Comparison of ENCODE assay signal across 16 cellular contexts in the genomic region with DNA sequence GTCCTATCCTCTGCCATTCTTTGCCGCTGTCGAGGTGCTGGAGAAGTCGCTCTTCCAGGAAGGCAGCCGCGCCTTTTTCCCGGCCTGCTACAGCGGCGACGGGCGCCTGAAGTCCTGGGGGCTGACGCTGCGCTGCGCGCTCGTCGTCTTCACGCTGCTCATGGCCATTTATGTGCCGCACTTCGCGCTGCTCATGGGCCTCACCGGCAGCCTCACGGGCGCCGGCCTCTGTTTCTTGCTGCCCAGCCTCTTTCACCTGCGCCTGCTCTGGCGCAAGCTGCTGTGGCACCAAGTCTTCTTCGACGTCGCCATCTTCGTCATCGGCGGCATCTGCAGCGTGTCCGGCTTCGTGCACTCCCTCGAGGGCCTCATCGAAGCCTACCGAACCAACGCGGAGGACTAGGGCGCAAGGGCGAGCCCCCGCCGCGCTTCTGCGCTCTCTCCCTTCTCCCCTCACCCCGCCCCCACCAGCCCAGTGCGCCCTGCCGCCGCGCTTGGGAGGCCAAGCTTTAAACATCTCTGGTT. TPM values are rescaled to one million over a fixed set of nuclear protein-coding genes. Genes with fewer than 3 reads are reported as not detected.
DNase-seq lines count a peak whose midpoint lies in the region; ATAC-seq and TF ChIP-seq lines count a peak whose summit lies in the region.
"Had no signal": no experiment of that assay in that cellular context is flagged by ENCODE, and none has a peak within 500 bp of the region (broad histone marks: within the 10 kb centered on the region; RNA-seq: fewer than 3 reads in every experiment).

No MANE protein-coding gene starts in this region.

- H3K27ac ChIP-seq in HUES48 (ENCODE audit: low read depth, low read length): no peak overlapping the region
- H3K27ac ChIP-seq: epithelial cell of prostate, suprapubic skin had no signal

- H3K36me3 Mint-ChIP-seq in activated naive CD8-positive, alpha-beta T cell treated with anti-CD3 and anti-CD28 coated beads, Interleukin-2, amount 50 U/mL, for 24 hours (ENCODE audit: low read depth): peaks cover 3% of the 10 kb centered on the region
- H3K36me3 Mint-ChIP-seq in natural killer cell: peaks cover 6% of the 10 kb centered on the region
- H3K36me3 Mint-ChIP-seq: CD8-positive, alpha-beta T cell had no signal

- H3K4me3 ChIP-seq in HUES48 (ENCODE audit: low read depth, low read length): peak overlapping the region; percentile 56; the same call in 1 of the 2 replicates
- H3K4me3 ChIP-seq: suprapubic skin had no signal

- no peak overlapping the region for H3K4me3 Mint-ChIP-seq in activated naive CD8-positive, alpha-beta T cell treated with anti-CD3 and anti-CD28 coated beads, Interleukin-2, amount 50 U/mL, for 24 hours
- peak overlapping the region; percentile 67 for H3K4me3 Mint-ChIP-seq in natural killer cell

- no peak for ATAC-seq in activated naive CD8-positive, alpha-beta T cell treated with anti-CD3 and anti-CD28 coated beads, Interleukin-2, amount 50 U/mL, for 24 hours
- ATAC-seq in natural killer cell: no peak
- no peak for ATAC-seq in left cardiac atrium
- no peak for ATAC-seq in left ventricle myocardium superior

- TF ChIP-seq CTCF in natural killer cell (IDR thresholded peaks at IDR 0.05) (no peak), GM20000 (IDR thresholded peaks at IDR 0.05; ENCODE audit: extremely low read depth, missing control alignments) (no peak)

- no peak overlapping the region for H3K9ac ChIP-seq in HUES48 (ENCODE audit: low read depth, low read length)

- H3K9me3 Mint-ChIP-seq in activated naive CD8-positive, alpha-beta T cell treated with anti-CD3 and anti-CD28 coated beads, Interleukin-2, amount 50 U/mL, for 24 hours: no peaks in the 10 kb centered on the region
- no peaks in the 10 kb centered on the region for H3K9me3 Mint-ChIP-seq in natural killer cell
- H3K9me3 Mint-ChIP-seq: CD8-positive, alpha-beta T cell had no signal

- H3K27me3 Mint-ChIP-seq in activated naive CD8-positive, alpha-beta T cell treated with anti-CD3 and anti-CD28 coated beads, Interleukin-2, amount 50 U/mL, for 24 hours: peaks cover 85% of the 10 kb centered on the region
- peaks cover 79 to 82% of the 10 kb centered on the region in 2 donors for H3K27me3 Mint-ChIP-seq in natural killer cell (ENCODE audit: low read depth in 2 of 2)

- peaks cover 66% of the 10 kb centered on the region for H3K4me1 Mint-ChIP-seq in activated naive CD8-positive, alpha-beta T cell treated with anti-CD3 and anti-CD28 coated beads, Interleukin-2, amount 50 U/mL, for 24 hours
- peaks cover 54 to 58% of the 10 kb centered on the region in 2 donors for H3K4me1 Mint-ChIP-seq in natural killer cell

- DNase-seq in COLO668 (lab: John Stamatoyannopoulos, UW; ENCODE audit: unreplicated experiment) (peak; percentile 47), natural killer cell (no peak), GM20000 (ENCODE audit: low spot score) (no peak), left cardiac atrium (no peak), left ventricle myocardium superior (no peak)
- DNase-seq in activated naive CD8-positive, alpha-beta T cell treated with anti-CD3 and anti-CD28 coated beads, Interleukin-2, amount 50 U/mL, for 24 hours: no peak
- DNase-seq: CD8-positive, alpha-beta T cell; hippocampal formation; NCI-H2227 treated with DMSO at 0.1 percent for 48 hours had no signal

- H3K9me3 ChIP-seq in HUES48 (ENCODE audit: control insufficient read depth, insufficient read depth, low read length): no peaks in the 10 kb centered on the region
- H3K9me3 ChIP-seq: suprapubic skin had no signal

- H3K27ac Mint-ChIP-seq in activated naive CD8-positive, alpha-beta T cell treated with anti-CD3 and anti-CD28 coated beads, Interleukin-2, amount 50 U/mL, for 24 hours: peak overlapping the region; percentile 44
- peak overlapping the region; percentile 33 to 73 for H3K27ac Mint-ChIP-seq in natural killer cell
- H3K27ac Mint-ChIP-seq: CD8-positive, alpha-beta T cell had no signal

- H3K4me1 ChIP-seq in HUES48 (ENCODE audit: control insufficient read depth, insufficient read depth, low read length): peaks cover 48% of the 10 kb centered on the region

- no peaks in the 10 kb centered on the region for H3K36me3 ChIP-seq in HUES48 (ENCODE audit: control insufficient read depth, insufficient read depth, low read length)
- H3K36me3 ChIP-seq: suprapubic skin had no signal

- peaks cover 100% of the 10 kb centered on the region for H3K27me3 ChIP-seq in HUES48 (ENCODE audit: control insufficient read depth, insufficient read depth, low read length)

- intact Hi-C loops in natural killer cell (cut with micrococcal nuclease) (no loop called here), left cardiac atrium (cut with DNase I) (loop anchor here in 1 of 2 donors (5.0 kb wide), 1 partner anchor 81 kb away; no protein-coding TSS in a partner anchor), left ventricle myocardium superior (cut with micrococcal nuclease) (no loop called here)

RNA-seq across cellular contexts. Expression of a gene that starts 4.0 kb away (rescaled TPM):
- total RNA-seq in natural killer cell: not detected
- not detected for total RNA-seq in left cardiac atrium
- total RNA-seq in left ventricle myocardium superior: not detected
- total RNA-seq: MCF 10A; mesenteric fat pad; renal cortical epithelial cell; suprapubic skin; T-helper 2 cell treated with Interferon-gamma antibody and Interleukin-4, amounts not matched to agents 100 ng/mL and 5 ng/mL, for 36 hours had no signal

RNA-seq across cellular contexts. Expression of a gene that starts 20.0 kb away (rescaled TPM):
- total RNA-seq in natural killer cell (10 to 100 TPM; 14.4 to 17.7 (median 17.6) TPM), left cardiac atrium (1 to 10 TPM; 3.6 to 5.1 TPM), left ventricle myocardium superior (3.2 TPM)
